Comparison of ENCODE assay signal across 23 cellular contexts in the genomic region with DNA sequence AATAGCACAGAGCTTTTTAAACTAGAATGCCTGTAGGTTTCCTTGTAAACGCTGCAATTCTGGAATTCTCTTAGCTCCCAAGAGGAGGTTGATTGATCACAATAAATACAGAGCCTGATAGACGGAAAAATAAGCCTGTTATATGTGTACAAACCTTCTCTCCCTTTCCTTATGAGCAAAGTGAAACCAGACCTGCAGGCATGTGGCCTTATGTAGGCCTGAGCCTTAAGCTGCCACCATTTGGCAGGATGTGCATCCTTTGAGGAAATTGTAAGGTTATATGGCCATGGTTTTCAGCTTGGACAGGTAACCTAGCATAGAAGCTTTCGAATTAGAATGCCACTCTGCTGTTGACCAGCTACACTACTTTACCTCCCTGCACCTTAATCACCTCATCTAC. TPM values are rescaled to one million over a fixed set of nuclear protein-coding genes. Genes with fewer than 3 reads are reported as not detected.
DNase-seq lines count a peak whose midpoint lies in the region; ATAC-seq and TF ChIP-seq lines count a peak whose summit lies in the region.
"Had no signal": no experiment of that assay in that cellular context is flagged by ENCODE, and none has a peak within 500 bp of the region (broad histone marks: within the 10 kb centered on the region; RNA-seq: fewer than 3 reads in every experiment).

No MANE protein-coding gene starts in this region.

- H3K4me3 Mint-ChIP-seq in brain, result no peak overlapping the region
- H3K4me3 Mint-ChIP-seq: CD8-positive, alpha-beta T cell; H9; HFFc6 had no signal

- peak overlapping the region; percentile 1 for H3K27ac ChIP-seq in lower lobe of right lung
- peak overlapping the region in 3 of 4 donors; percentile 55 to 63 (median 58) for H3K27ac ChIP-seq in sigmoid colon
- H3K27ac ChIP-seq: BLaER1 treated with 17β-estradiol and CSF1 and Interleukin-3, amounts not matched to agents 10 nM and 100 nM; GM23248 had no signal

- H3K4me1 ChIP-seq in lower lobe of right lung (peaks cover 19% of the 10 kb centered on the region), sigmoid colon (peaks cover 0 to 18% (median 7%) of the 10 kb centered on the region in 4 donors)
- H3K4me1 ChIP-seq: BLaER1 treated with 17β-estradiol and CSF1 and Interleukin-3, amounts not matched to agents 10 nM and 100 nM had no signal

- TF ChIP-seq CTCF in brain (conservative IDR thresholded peaks at IDR 0.05) (no peak), lower lobe of right lung (IDR thresholded peaks at IDR 0.05) (no peak), sigmoid colon (IDR thresholded peaks at IDR 0.05) (no peak)

- DNase-seq in HT-29 (ENCODE audit: low spot score) (peak; percentile 22), lower lobe of right lung (no peak), sigmoid colon (no peak), NCI-H1417 (lab: John Stamatoyannopoulos, UW) (no peak), COLO829 (ENCODE audit: low spot score) (no peak)
- DNase-seq: CD8-positive, alpha-beta T cell; GDM1; GM23248; H9; HFFc6; KG1; NCI-H1105; NCI-H2029 treated with DMSO at 0.1 percent for 48 hours; NCI-H2171; NCI-H345; NCI-H524; NCI-H82; Peyer's patch had no signal

- no peak for TF ChIP-seq EP300 in sigmoid colon (IDR thresholded peaks at IDR 0.05)

- H3K9me3 ChIP-seq in lower lobe of right lung (no peaks in the 10 kb centered on the region), sigmoid colon (no peaks in the 10 kb centered on the region)
- H3K9me3 ChIP-seq: Peyer's patch had no signal

- peaks cover 0 to 13% (median 6%) of the 10 kb centered on the region in 5 experiments for H3K9me3 Mint-ChIP-seq in brain
- H3K9me3 Mint-ChIP-seq: CD8-positive, alpha-beta T cell; H9; HFFc6 had no signal

- no peaks in the 10 kb centered on the region for H3K27me3 Mint-ChIP-seq in brain

- ATAC-seq in lower lobe of right lung (no peak), GM18505 (IDR thresholded peaks at IDR 0.05; ENCODE audit: unreplicated experiment) (no peak), GM21786 (IDR thresholded peaks at IDR 0.05; ENCODE audit: unreplicated experiment) (no peak)
- ATAC-seq: CD8-positive, alpha-beta T cell; SK-N-SH treated with all-trans-retinoic acid at 6 μM for 48 hours had no signal

- H3K27me3 ChIP-seq in lower lobe of right lung (ENCODE audit: low read depth) (no peaks in the 10 kb centered on the region), sigmoid colon (no peaks in the 10 kb centered on the region)
- H3K27me3 ChIP-seq: BLaER1 treated with 17β-estradiol and CSF1 and Interleukin-3, amounts not matched to agents 10 nM and 100 nM; Peyer's patch had no signal

- 44 to 78% methylated on average over 3 of the region's 3 CpGs for WGBS in sigmoid colon, 2 donors

- no peak for TF ChIP-seq POLR2A in sigmoid colon (IDR thresholded peaks at IDR 0.05)
- TF ChIP-seq POLR2A in GM18505 (IDR thresholded peaks at IDR 0.05; ENCODE audit: borderline replicate concordance, extremely low read depth, insufficient read depth, insufficient read length), result no peak

- peaks cover 18% of the 10 kb centered on the region for H3K4me1 Mint-ChIP-seq in brain
- H3K4me1 Mint-ChIP-seq: H9 had no signal

- intact Hi-C loops in lower lobe of right lung (cut with DNase I) (no loop called here), sigmoid colon (cut with DNase I) (no loop called here)

- H3K36me3 ChIP-seq in lower lobe of right lung (no peaks in the 10 kb centered on the region), sigmoid colon (no peaks in the 10 kb centered on the region)
- H3K36me3 ChIP-seq: Peyer's patch had no signal

- H3K36me3 Mint-ChIP-seq in brain, result peaks cover 14% of the 10 kb centered on the region
- H3K36me3 Mint-ChIP-seq: CD8-positive, alpha-beta T cell had no signal

- H3K27ac Mint-ChIP-seq in brain, result peak overlapping the region in 3 of 5 experiments; percentile 8 to 57 (median 54)
- H3K27ac Mint-ChIP-seq: CD8-positive, alpha-beta T cell; H9; HFFc6 had no signal

- H3K4me3 ChIP-seq in lower lobe of right lung (no peak overlapping the region), sigmoid colon (no peak overlapping the region)
- H3K4me3 ChIP-seq: BLaER1 treated with 17β-estradiol and CSF1 and Interleukin-3, amounts not matched to agents 10 nM and 100 nM; GM23248; Peyer's patch had no signal

RNA-seq across cellular contexts. Expression of a gene that starts 49.1 kb away (rescaled TPM):
- not detected in 2 replicates for total RNA-seq in HT-29 (2014; rRNA removed; shearing (Covaris generic))
- polyA plus RNA-seq in brain (ENCODE audit: insufficient read depth, low read depth, low replicate concordance) (not detected), sigmoid colon (not detected)
- total RNA-seq in lower lobe of right lung (not detected), sigmoid colon (not detected)
- total RNA-seq: CD8-positive, alpha-beta T cell; GM23248; H9; HFFc6; Peyer's patch had no signal
- polyA plus RNA-seq: GM23248 had no signal
